1 cellular context compared by ENCODE assay signal in genomic region chr10:127878474-127879055, GRCh38.
TF ChIP-seq lines count a peak whose summit lies in the region.

No MANE protein-coding gene starts in this region.

TF ChIP-seq in WTC11, 78 proteins besides CTCF, POLR2A, EP300 and RAD21 (continued from another document):
- TF ChIP-seq KAT7 (CRISPR knock-in tag; IDR thresholded peaks at IDR 0.05; ENCODE audit: borderline replicate concordance), result no peak
